10 cellular contexts compared by ENCODE assay signal in the genomic region with DNA sequence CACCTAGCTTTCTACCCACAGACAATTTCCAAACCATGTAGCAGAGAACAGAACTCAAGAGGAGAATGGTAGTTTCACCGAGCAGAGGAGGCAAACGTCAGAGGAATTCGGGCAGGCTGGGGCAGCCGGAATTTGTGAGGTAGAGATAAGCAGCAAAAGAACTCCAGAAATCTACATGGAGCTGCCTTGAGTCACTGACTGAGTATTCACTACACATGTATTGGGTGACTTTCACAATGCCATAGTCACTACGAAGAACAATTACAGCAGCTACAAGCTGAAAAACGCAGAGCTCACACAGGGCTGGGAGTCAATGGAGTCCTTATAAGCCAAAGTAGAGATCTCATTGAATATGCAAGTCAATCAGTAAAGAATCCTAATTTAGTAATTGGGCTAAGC. TPM values are rescaled to one million over a fixed set of nuclear protein-coding genes. Genes with fewer than 3 reads are reported as not detected.
DNase-seq lines count a peak whose midpoint lies in the region; ATAC-seq and TF ChIP-seq lines count a peak whose summit lies in the region.
"Had no signal": no experiment of that assay in that cellular context is flagged by ENCODE, and none has a peak within 500 bp of the region (broad histone marks: within the 10 kb centered on the region; RNA-seq: fewer than 3 reads in every experiment).

No MANE protein-coding gene starts in this region.

- H3K9ac ChIP-seq in endocrine pancreas (ENCODE audit: control insufficient read depth, insufficient read depth, low read length): no peak overlapping the region

- peak overlapping the region; percentile 6 for H3K4me3 ChIP-seq in endocrine pancreas (ENCODE audit: control insufficient read depth, insufficient read depth, low read length)
- H3K4me3 ChIP-seq in lung: no peak overlapping the region

- DNase-seq in AG08395 (ENCODE audit: low spot score): peak; percentile 77
- DNase-seq in OCI-M1 (lab: John Stamatoyannopoulos, UW): peak; percentile 83
- DNase-seq in lung (ENCODE audit: low spot score): no peak
- DNase-seq in NCI-H1048 (lab: John Stamatoyannopoulos, UW): no peak
- DNase-seq in activated T-helper 1 cell treated with anti-CD3 and anti-CD28 coated beads, Interleukin-12 subunit alpha, Interleukin-12 subunit beta, Interleukin-2, Interleukin-4 antibody, amounts not matched to agents 30 ng/mL and 10 ng/mL and 1 ng/mL, durations not matched to agents 14 hours and 24 hours and 36 hours (ENCODE audit: low spot score): no peak
- DNase-seq in COR-L47 (lab: John Stamatoyannopoulos, UW): no peak
- DNase-seq: activated gamma-delta T cell treated with Interleukin-2 at 50 U/mL for 16 hours, SHP77 treated with DMSO at 0.1 percent for 48 hours had no signal

- no peaks in the 10 kb centered on the region for H3K27me3 Mint-ChIP-seq in activated T-helper 1 cell treated with anti-CD3 and anti-CD28 coated beads, Interleukin-12 subunit alpha, Interleukin-12 subunit beta, Interleukin-2, Interleukin-4 antibody, amounts not matched to agents 30 ng/mL and 10 ng/mL and 1 ng/mL, durations not matched to agents 14 hours and 24 hours and 36 hours (ENCODE audit: insufficient read depth)

- H3K27me3 ChIP-seq in endocrine pancreas (ENCODE audit: control insufficient read depth, insufficient read depth, low read length) (no peaks in the 10 kb centered on the region), lung (ENCODE audit: control insufficient read depth, insufficient read depth) (no peaks in the 10 kb centered on the region)

- 66 to 77% methylated on average over 6 of the region's 6 CpGs for WGBS in lung, 2 donors

- peaks cover 56% of the 10 kb centered on the region for H3K4me1 Mint-ChIP-seq in activated T-helper 1 cell treated with anti-CD3 and anti-CD28 coated beads, Interleukin-12 subunit alpha, Interleukin-12 subunit beta, Interleukin-2, Interleukin-4 antibody, amounts not matched to agents 30 ng/mL and 10 ng/mL and 1 ng/mL, durations not matched to agents 14 hours and 24 hours and 36 hours (ENCODE audit: low read depth)

- H3K9me3 ChIP-seq in endocrine pancreas (ENCODE audit: control insufficient read depth, low read length) (no peaks in the 10 kb centered on the region), lung (ENCODE audit: control insufficient read depth in 2 of 2, insufficient read depth in 1 of 2, low read length in 1 of 2) (no peaks in the 10 kb centered on the region)

- no peaks in the 10 kb centered on the region for H3K9me3 Mint-ChIP-seq in activated T-helper 1 cell treated with anti-CD3 and anti-CD28 coated beads, Interleukin-12 subunit alpha, Interleukin-12 subunit beta, Interleukin-2, Interleukin-4 antibody, amounts not matched to agents 30 ng/mL and 10 ng/mL and 1 ng/mL, durations not matched to agents 14 hours and 24 hours and 36 hours

- peaks cover 33% of the 10 kb centered on the region for H3K36me3 Mint-ChIP-seq in activated T-helper 1 cell treated with anti-CD3 and anti-CD28 coated beads, Interleukin-12 subunit alpha, Interleukin-12 subunit beta, Interleukin-2, Interleukin-4 antibody, amounts not matched to agents 30 ng/mL and 10 ng/mL and 1 ng/mL, durations not matched to agents 14 hours and 24 hours and 36 hours (ENCODE audit: low read depth)

- ATAC-seq in lung (ENCODE audit: insufficient read depth, low FRiP score): peak; percentile 76
- ATAC-seq in GM21381 (IDR thresholded peaks at IDR 0.05; ENCODE audit: unreplicated experiment): no peak

- H3K4me1 ChIP-seq in endocrine pancreas (ENCODE audit: control insufficient read depth, insufficient read depth, low read length) (peaks cover 11% of the 10 kb centered on the region), lung (ENCODE audit: control insufficient read depth in 2 of 2, insufficient read depth in 2 of 2, low read length in 2 of 2) (peaks cover 0 to 8% of the 10 kb centered on the region in 2 donors)

- H3K36me3 ChIP-seq in endocrine pancreas (ENCODE audit: control insufficient read depth, insufficient read depth, low read length) (no peaks in the 10 kb centered on the region), lung (ENCODE audit: control insufficient read depth in 2 of 2, insufficient read depth in 2 of 2, low read length in 2 of 2) (peaks cover 0 to 1% of the 10 kb centered on the region in 2 donors)

- intact Hi-C loops in activated T-helper 1 cell treated with anti-CD3 and anti-CD28 coated beads, Interleukin-12 subunit alpha, Interleukin-12 subunit beta, Interleukin-2, Interleukin-4 antibody, amounts not matched to agents 30 ng/mL and 10 ng/mL and 1 ng/mL, durations not matched to agents 14 hours and 24 hours and 36 hours (cut with micrococcal nuclease): no loop called here

- H3K4me3 Mint-ChIP-seq in activated T-helper 1 cell treated with anti-CD3 and anti-CD28 coated beads, Interleukin-12 subunit alpha, Interleukin-12 subunit beta, Interleukin-2, Interleukin-4 antibody, amounts not matched to agents 30 ng/mL and 10 ng/mL and 1 ng/mL, durations not matched to agents 14 hours and 24 hours and 36 hours: no peak overlapping the region

- no peak overlapping the region for H3K27ac Mint-ChIP-seq in activated T-helper 1 cell treated with anti-CD3 and anti-CD28 coated beads, Interleukin-12 subunit alpha, Interleukin-12 subunit beta, Interleukin-2, Interleukin-4 antibody, amounts not matched to agents 30 ng/mL and 10 ng/mL and 1 ng/mL, durations not matched to agents 14 hours and 24 hours and 36 hours

- peak overlapping the region in 1 of 2 donors; percentile 70 for H3K27ac ChIP-seq in lung (ENCODE audit: low read depth in 1 of 2, low read length in 1 of 2)

- TF ChIP-seq CTCF in lung (IDR thresholded peaks at IDR 0.05; ENCODE audit: control extremely low read depth, extremely low read depth): no peak

RNA-seq across cellular contexts. Expression of gene CMC2, which starts 13.4 kb away (rescaled TPM):
- 10 to 100 TPM; 27.3 to 35.3 TPM for total RNA-seq in lung
- 10 to 100 TPM; 53.4 to 60.8 TPM for polyA plus RNA-seq in lung
- 141 and 156 TPM in 2 replicates for total RNA-seq in activated T-helper 1 cell treated with anti-CD3 and anti-CD28 coated beads, Interleukin-12 subunit alpha, Interleukin-12 subunit beta, Interleukin-2, Interleukin-4 antibody, amounts not matched to agents 30 ng/mL and 10 ng/mL and 1 ng/mL, durations not matched to agents 14 hours and 24 hours and 36 hours

RNA-seq across cellular contexts. Expression of gene CENPN, which starts 13.7 kb away (rescaled TPM):
- 1 to 10 TPM; 7.4 to 9.5 TPM for total RNA-seq in lung
- polyA plus RNA-seq in lung: 1 to 10 TPM; 3.8 to 4.5 TPM
- 65.6 and 67.8 TPM in 2 replicates for total RNA-seq in activated T-helper 1 cell treated with anti-CD3 and anti-CD28 coated beads, Interleukin-12 subunit alpha, Interleukin-12 subunit beta, Interleukin-2, Interleukin-4 antibody, amounts not matched to agents 30 ng/mL and 10 ng/mL and 1 ng/mL, durations not matched to agents 14 hours and 24 hours and 36 hours

RNA-seq across cellular contexts. Expression of gene ATMIN, which starts 42.4 kb away (rescaled TPM):
- 10 to 100 TPM; 26.3 to 28.8 TPM for total RNA-seq in lung
- polyA plus RNA-seq in lung: 10 to 100 TPM; 11.6 to 11.8 TPM
- 31.2 and 32.3 TPM in 2 replicates for total RNA-seq in activated T-helper 1 cell treated with anti-CD3 and anti-CD28 coated beads, Interleukin-12 subunit alpha, Interleukin-12 subunit beta, Interleukin-2, Interleukin-4 antibody, amounts not matched to agents 30 ng/mL and 10 ng/mL and 1 ng/mL, durations not matched to agents 14 hours and 24 hours and 36 hours

Comparison
In these comparisons a context has a peak if more than half of its experiments do, and no peak if none do; other contexts are left out.
1. DNase-seq: peak in AG08395 (single experiment) and OCI-M1 (single experiment); none in lung (single experiment), NCI-H1048 (single experiment), activated T-helper 1 cell treated with anti-CD3 and anti-CD28 coated beads, Interleukin-12 subunit alpha, Interleukin-12 subunit beta, Interleukin-2, Interleukin-4 antibody, amounts not matched to agents 30 ng/mL and 10 ng/mL and 1 ng/mL, durations not matched to agents 14 hours and 24 hours and 36 hours (single experiment) and COR-L47 (single experiment).